Comparison of ENCODE assay signal across 22 cellular contexts in the genomic region with DNA sequence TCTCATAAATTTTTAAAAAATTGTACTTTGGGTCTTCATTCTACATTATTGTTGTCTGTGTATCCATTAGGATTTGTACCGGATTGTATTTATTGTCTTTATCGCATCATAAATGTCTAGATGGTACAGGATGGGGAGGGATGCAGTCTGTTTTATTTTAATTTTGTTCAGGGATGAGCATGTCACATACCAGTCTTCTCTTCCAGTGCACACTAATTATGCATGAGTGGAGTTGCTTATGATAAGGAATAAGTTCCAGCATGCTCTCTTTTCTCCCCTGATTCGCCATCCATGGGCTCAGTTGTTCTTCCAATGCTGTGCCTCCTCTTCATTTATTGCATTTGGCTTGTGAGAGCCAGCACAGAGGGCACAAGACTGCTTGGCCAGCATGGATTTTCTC. TPM values are rescaled to one million over a fixed set of nuclear protein-coding genes. Genes with fewer than 3 reads are reported as not detected.
DNase-seq lines count a peak whose midpoint lies in the region; ATAC-seq, FAIRE-seq and TF ChIP-seq lines count a peak whose summit lies in the region.
"Had no signal": no experiment of that assay in that cellular context is flagged by ENCODE, and none has a peak within 500 bp of the region (broad histone marks: within the 10 kb centered on the region; RNA-seq: fewer than 3 reads in every experiment).

No MANE protein-coding gene starts in this region.

- H3K36me3 Mint-ChIP-seq in astrocyte (ENCODE audit: low read depth, unreplicated experiment), result no peaks in the 10 kb centered on the region
- H3K36me3 Mint-ChIP-seq: CD8-positive, alpha-beta T cell had no signal

- intact Hi-C loops in thyroid gland (cut with DNase I), result no loop called here

- H3K27ac ChIP-seq in SK-N-SH (ENCODE audit: low read depth in 2 of 2, low read length in 1 of 2), result peak overlapping the region in 1 of 2 experiments; percentile 96; a peak in 2 of 4 replicates
- H3K27ac ChIP-seq in astrocyte (ENCODE audit: low read depth, low read length), result no peak overlapping the region
- no peak overlapping the region for H3K27ac ChIP-seq in thyroid gland
- H3K27ac ChIP-seq: BLaER1 treated with 17β-estradiol and CSF1 and Interleukin-3, amounts not matched to agents 10 nM and 100 nM; C4-2B had no signal

- no peak for TF ChIP-seq RAD21 in SK-N-SH (IDR thresholded peaks at IDR 0.05; ENCODE audit: low read length)

- TF ChIP-seq EP300 in SK-N-SH (IDR thresholded peaks at IDR 0.05; ENCODE audit: borderline replicate concordance in 1 of 2, low read depth in 1 of 2, low read length in 1 of 2), result peak in 1 of 2 experiments; percentile 58; a peak in 1 of 4 replicates

- H3K79me2 ChIP-seq in SK-N-SH (ENCODE audit: insufficient read depth) (no peaks in the 10 kb centered on the region), astrocyte (ENCODE audit: insufficient read depth, low read length) (no peaks in the 10 kb centered on the region)

- DNase-seq in GM18507 (ENCODE audit: extremely low spot score, insufficient read length, low read depth) (no peak), SK-N-SH (peak; percentile 45), astrocyte (ENCODE audit: low read depth) (no peak), thyroid gland (no peak)
- DNase-seq in stimulated activated CD4-positive, alpha-beta T cell treated with anti-CD3 and anti-CD28 coated beads, Interleukin-4, amount 100 ng/mL, for 1 hour, result no peak
- DNase-seq: 8988T; ACHN; Caco-2; Calu3; CD4-positive, alpha-beta T cell; CD8-positive, alpha-beta T cell; DMS79 treated with DMSO at 0.1 percent for 48 hours; GF-D8 had no signal

- H3K4me3 ChIP-seq in SK-N-SH (ENCODE audit: low read depth in 2 of 2, low read length in 1 of 2) (no peak overlapping the region; a peak in 1 of 4 replicates), astrocyte (ENCODE audit: insufficient read depth, low read depth, low read length) (no peak overlapping the region), thyroid gland (replicated peaks in 1 of 3) (no peak overlapping the region)
- H3K4me3 ChIP-seq: BLaER1 treated with 17β-estradiol and CSF1 and Interleukin-3, amounts not matched to agents 10 nM and 100 nM had no signal

- no peaks in the 10 kb centered on the region for H3F3A ChIP-seq in SK-N-SH (replicated peaks; ENCODE audit: insufficient read depth)

- CTCF ChIA-PET in SK-N-SH (lab: Yijun Ruan, JAX), result no interaction called here

- H3K4me2 ChIP-seq in SK-N-SH (no peak overlapping the region), astrocyte (ENCODE audit: low read length) (no peak overlapping the region)
- H3K4me2 ChIP-seq: BLaER1 treated with 17β-estradiol and CSF1 and Interleukin-3, amounts not matched to agents 10 nM and 100 nM had no signal

- no peaks in the 10 kb centered on the region for H3K4me1 Mint-ChIP-seq in astrocyte (ENCODE audit: low read depth, unreplicated experiment)

- H3K9ac ChIP-seq in SK-N-SH (no peak overlapping the region), astrocyte (ENCODE audit: low read length) (no peak overlapping the region)
- H3K9ac ChIP-seq: BLaER1 treated with 17β-estradiol and CSF1 and Interleukin-3, amounts not matched to agents 10 nM and 100 nM had no signal

- H4K20me1 ChIP-seq in SK-N-SH (ENCODE audit: insufficient read depth), result no peaks in the 10 kb centered on the region
- H4K20me1 ChIP-seq in astrocyte (ENCODE audit: insufficient read depth, low read length), result no peaks in the 10 kb centered on the region
- H4K20me1 ChIP-seq: BLaER1 treated with 17β-estradiol and CSF1 and Interleukin-3, amounts not matched to agents 10 nM and 100 nM had no signal

- H3K27me3 ChIP-seq in SK-N-SH (ENCODE audit: insufficient read depth) (no peaks in the 10 kb centered on the region), astrocyte (ENCODE audit: insufficient read depth, low read length) (no peaks in the 10 kb centered on the region), thyroid gland (no peaks in the 10 kb centered on the region)

- H3K4me1 ChIP-seq in SK-N-SH (ENCODE audit: control insufficient read depth in 1 of 2, insufficient read depth in 2 of 2, low read depth in 1 of 2, low read length in 1 of 2), result peaks cover 0 to 49% of the 10 kb centered on the region in 2 experiments; a peak in 2 of 4 replicates
- no peaks in the 10 kb centered on the region for H3K4me1 ChIP-seq in astrocyte (ENCODE audit: insufficient read depth, low read length)
- no peaks in the 10 kb centered on the region for H3K4me1 ChIP-seq in thyroid gland
- H3K4me1 ChIP-seq: BLaER1 treated with 17β-estradiol and CSF1 and Interleukin-3, amounts not matched to agents 10 nM and 100 nM had no signal

- 61% methylated on average over 3 of the region's 3 CpGs for WGBS in SK-N-SH (ENCODE audit: low lambda C conversion rate)
- 96% methylated on average over 3 of the region's 3 CpGs for WGBS in thyroid gland, 2 donors

- no peak for TF ChIP-seq POLR2A in thyroid gland (IDR thresholded peaks at IDR 0.05)

- no peaks in the 10 kb centered on the region for H3K9me3 Mint-ChIP-seq in astrocyte (ENCODE audit: unreplicated experiment)
- H3K9me3 Mint-ChIP-seq: CD4-positive, alpha-beta T cell; CD8-positive, alpha-beta T cell had no signal

- no peak for ATAC-seq in HG03097 (IDR thresholded peaks at IDR 0.05; ENCODE audit: low FRiP score, unreplicated experiment)
- ATAC-seq: CD8-positive, alpha-beta T cell had no signal

- no peak overlapping the region for H2AFZ ChIP-seq in SK-N-SH (ENCODE audit: low read depth)
- no peak overlapping the region for H2AFZ ChIP-seq in astrocyte (ENCODE audit: low read depth, low read length)

- FAIRE-seq in GM18507 (lab: Jason Lieb, UNC) (peak; percentile 29), astrocyte (lab: Jason Lieb, UNC) (peak; percentile 71)
- FAIRE-seq: A204.1, D721Med, G401.6, GM12891 had no signal

- H3K36me3 ChIP-seq in SK-N-SH (replicated peaks in 1 of 2; ENCODE audit: control insufficient read depth in 1 of 2, insufficient read depth in 2 of 2, low read length in 1 of 2), result no peaks in the 10 kb centered on the region
- no peaks in the 10 kb centered on the region for H3K36me3 ChIP-seq in astrocyte (ENCODE audit: insufficient read depth, low read length)
- no peaks in the 10 kb centered on the region for H3K36me3 ChIP-seq in thyroid gland
- H3K36me3 ChIP-seq: BLaER1 treated with 17β-estradiol and CSF1 and Interleukin-3, amounts not matched to agents 10 nM and 100 nM had no signal

- H3K27me3 Mint-ChIP-seq in astrocyte (ENCODE audit: low read depth, unreplicated experiment), result no peaks in the 10 kb centered on the region
- H3K27me3 Mint-ChIP-seq: CD4-positive, alpha-beta T cell had no signal

- H3K27ac Mint-ChIP-seq in astrocyte (ENCODE audit: unreplicated experiment), result no peak overlapping the region
- H3K27ac Mint-ChIP-seq: CD4-positive, alpha-beta T cell; CD8-positive, alpha-beta T cell had no signal

- no peaks in the 10 kb centered on the region for H3K9me2 ChIP-seq in SK-N-SH

- H3K9me3 ChIP-seq in SK-N-SH (no peaks in the 10 kb centered on the region), astrocyte (ENCODE audit: insufficient read depth, low read depth, low read length) (no peaks in the 10 kb centered on the region), thyroid gland (no peaks in the 10 kb centered on the region)
- H3K9me3 ChIP-seq: BLaER1 treated with 17β-estradiol and CSF1 and Interleukin-3, amounts not matched to agents 10 nM and 100 nM; Caco-2 had no signal

- H3K4me3 Mint-ChIP-seq in astrocyte (ENCODE audit: unreplicated experiment), result no peak overlapping the region
- H3K4me3 Mint-ChIP-seq: CD4-positive, alpha-beta T cell; CD8-positive, alpha-beta T cell had no signal

- TF ChIP-seq CTCF in SK-N-SH (IDR thresholded peaks at IDR 0.05) (no peak), astrocyte (IDR thresholded peaks at IDR 0.05; ENCODE audit: insufficient read depth, low read depth, low read length) (no peak), thyroid gland (IDR thresholded peaks at IDR 0.05) (no peak)

- POLR2A ChIA-PET in SK-N-SH (lab: Yijun Ruan, JAX), result no interaction called here

TF ChIP-seq in SK-N-SH, 30 proteins besides CTCF, POLR2A, EP300 and RAD21:
- TF ChIP-seq GATA2 (CRISPR knock-in tag; IDR thresholded peaks at IDR 0.05), result peak; percentile 56
- peak; percentile 74 for TF ChIP-seq RCOR1 (IDR thresholded peaks at IDR 0.05; ENCODE audit: low read length)
- 0 out of 2 replicates have a peak, but pooled peaks have one; percentile 35 for TF ChIP-seq MXI1 (IDR thresholded peaks at IDR 0.05; ENCODE audit: low read depth, low read length)
- TF ChIP-seq, protein P1, sequence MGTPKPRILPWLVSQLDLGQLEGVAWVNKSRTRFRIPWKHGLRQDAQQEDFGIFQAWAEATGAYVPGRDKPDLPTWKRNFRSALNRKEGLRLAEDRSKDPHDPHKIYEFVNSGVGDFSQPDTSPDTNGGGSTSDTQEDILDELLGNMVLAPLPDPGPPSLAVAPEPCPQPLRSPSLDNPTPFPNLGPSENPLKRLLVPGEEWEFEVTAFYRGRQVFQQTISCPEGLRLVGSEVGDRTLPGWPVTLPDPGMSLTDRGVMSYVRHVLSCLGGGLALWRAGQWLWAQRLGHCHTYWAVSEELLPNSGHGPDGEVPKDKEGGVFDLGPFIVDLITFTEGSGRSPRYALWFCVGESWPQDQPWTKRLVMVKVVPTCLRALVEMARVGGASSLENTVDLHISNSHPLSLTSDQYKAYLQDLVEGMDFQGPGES (IDR thresholded peaks at IDR 0.05; ENCODE audit: low read depth, low read length), result no peak
- 0 out of 2 replicates have a peak, but pooled peaks have one; percentile 8 for TF ChIP-seq TCF12 (IDR thresholded peaks at IDR 0.05)

RNA-seq across cellular contexts. Expression of a gene that starts 54.3 kb away (rescaled TPM):
- 0.16 and 0.58 TPM in 2 replicates for polyA plus RNA-seq in SK-N-SH (2012; rRNA removed)
- polyA plus RNA-seq in SK-N-SH (2012; cell fraction: cytosol; rRNA removed), result 1.7 TPM in 2 replicates
- polyA plus RNA-seq in SK-N-SH (2012; cell fraction: nucleus; rRNA removed), result 0.27 and 0.29 TPM in 2 replicates
- total RNA-seq in astrocyte, result 0.14 TPM in 1 of 2 replicates, not detected in the other
- total RNA-seq in thyroid gland, result 1 to 10 TPM in 1 of 4 donors, under 1 TPM in 1, not detected in 2; 0.22 to 2.0 TPM
- total RNA-seq: Calu3 had no signal
- polyA plus RNA-seq: AG04450, BJ had no signal
